Comparison of ENCODE assay signal across 27 cellular contexts in genomic region chr12:30425445-30425844, GRCh38.
"Had no signal": no experiment of that assay in that cellular context is flagged by ENCODE, and none has a peak within 500 bp of the region (broad histone marks: within the 10 kb centered on the region; RNA-seq: fewer than 3 reads in every experiment).

No MANE protein-coding gene starts in this region.

- H3K36me3 Mint-ChIP-seq: naive thymus-derived CD8-positive, alpha-beta T cell; stimulated activated effector memory CD8-positive, alpha-beta T cell treated with anti-CD3 and anti-CD28 coated beads, Interleukin-12 subunit alpha, Interleukin-12 subunit beta, amount 100 ng/mL, for 72 hours had no signal

- H3K4me3 ChIP-seq: left ventricle myocardium inferior, lung, pancreas, prostate gland, sigmoid colon, spleen, suprapubic skin, thoracic aorta, tibial artery, upper lobe of right lung had no signal

- H3K4me1 Mint-ChIP-seq: naive thymus-derived CD8-positive, alpha-beta T cell; nephron; neural crest cell; stimulated activated effector memory CD8-positive, alpha-beta T cell treated with anti-CD3 and anti-CD28 coated beads, Interleukin-12 subunit alpha, Interleukin-12 subunit beta, amount 100 ng/mL, for 72 hours had no signal

- DNase-seq: hypothalamus; islet precursor cell; left ventricle myocardium inferior; midbrain; naive thymus-derived CD8-positive, alpha-beta T cell; nucleus accumbens; pancreas; posterior cingulate gyrus; retina; right cardiac atrium; sigmoid colon; small intestine; spleen; stimulated activated CD4-positive, alpha-beta T cell treated with anti-CD3 and anti-CD28 coated beads, Interleukin-4, amount 100 ng/mL, for 24 hours; stimulated activated naive CD4-positive, alpha-beta T cell; tibial artery; trophoblast cell; upper lobe of right lung had no signal

- H3K27me3 Mint-ChIP-seq: stimulated activated naive CD8-positive, alpha-beta T cell treated with anti-CD3 and anti-CD28 coated beads, Interleukin-15, Interleukin-2, amounts not matched to agents 100 ng/mL and 50 ng/mL, for 24 hours had no signal

- H3K9me3 Mint-ChIP-seq: stimulated activated naive CD8-positive, alpha-beta T cell treated with anti-CD3 and anti-CD28 coated beads, Interleukin-15, Interleukin-2, amounts not matched to agents 100 ng/mL and 50 ng/mL, for 24 hours had no signal

- ATAC-seq: naive thymus-derived CD8-positive, alpha-beta T cell; pancreas; right cardiac atrium; stimulated activated effector memory CD8-positive, alpha-beta T cell treated with anti-CD3 and anti-CD28 coated beads, Interleukin-12 subunit alpha, Interleukin-12 subunit beta, amount 100 ng/mL, for 72 hours; upper lobe of right lung had no signal

- FAIRE-seq: pancreas, small intestine, urothelium cell line had no signal

- H3K36me3 ChIP-seq: left ventricle myocardium inferior, pancreas, prostate gland, sigmoid colon, spleen, suprapubic skin, thoracic aorta, tibial artery, upper lobe of right lung had no signal

- H3K9me3 ChIP-seq: pancreas, prostate gland, sigmoid colon, suprapubic skin, thoracic aorta, tibial artery, upper lobe of right lung had no signal

- H3K4me3 Mint-ChIP-seq: naive thymus-derived CD8-positive, alpha-beta T cell; nephron; neural crest cell; stimulated activated effector memory CD8-positive, alpha-beta T cell treated with anti-CD3 and anti-CD28 coated beads, Interleukin-12 subunit alpha, Interleukin-12 subunit beta, amount 100 ng/mL, for 72 hours; stimulated activated naive CD8-positive, alpha-beta T cell treated with anti-CD3 and anti-CD28 coated beads, Interleukin-15, Interleukin-2, amounts not matched to agents 100 ng/mL and 50 ng/mL, for 24 hours had no signal

- H3K27ac ChIP-seq: left ventricle myocardium inferior, pancreas, prostate gland, sigmoid colon, spleen, suprapubic skin, thoracic aorta, tibial artery, upper lobe of right lung had no signal

- H3K27me3 ChIP-seq: pancreas, sigmoid colon, spleen, suprapubic skin, tibial artery, upper lobe of right lung had no signal

- H3K4me1 ChIP-seq: left ventricle myocardium inferior, prostate gland, sigmoid colon, spleen, suprapubic skin, tibial artery, upper lobe of right lung had no signal

- H3K27ac Mint-ChIP-seq: naive thymus-derived CD8-positive, alpha-beta T cell; nephron; stimulated activated effector memory CD8-positive, alpha-beta T cell treated with anti-CD3 and anti-CD28 coated beads, Interleukin-12 subunit alpha, Interleukin-12 subunit beta, amount 100 ng/mL, for 72 hours; stimulated activated naive CD8-positive, alpha-beta T cell treated with anti-CD3 and anti-CD28 coated beads, Interleukin-15, Interleukin-2, amounts not matched to agents 100 ng/mL and 50 ng/mL, for 24 hours had no signal
